ENCODE assay signal across 22 cellular contexts in genomic region chr16:66591018-66591417, GRCh38. TPM values are rescaled to one million over a fixed set of nuclear protein-coding genes. Genes with fewer than 3 reads are reported as not detected.
"Had no signal": no experiment of that assay in that cellular context is flagged by ENCODE, and none has a peak within 500 bp of the region (broad histone marks: within the 10 kb centered on the region; RNA-seq: fewer than 3 reads in every experiment).

No MANE protein-coding gene starts in this region.

- H3K36me3 ChIP-seq: esophagus squamous epithelium, heart right ventricle, left ventricle myocardium inferior, prostate gland, right atrium auricular region, suprapubic skin, transverse colon had no signal

- H3K4me3 ChIP-seq: body of pancreas, esophagus squamous epithelium, left ventricle myocardium inferior, prostate gland, right atrium auricular region, suprapubic skin, transverse colon had no signal

- H3K36me3 Mint-ChIP-seq: activated naive CD8-positive, alpha-beta T cell had no signal

- H3K27ac ChIP-seq: body of pancreas, esophagus squamous epithelium, heart right ventricle, left ventricle myocardium inferior, prostate gland, right atrium auricular region, suprapubic skin, transverse colon had no signal

- H3K27ac Mint-ChIP-seq: stimulated activated naive CD8-positive, alpha-beta T cell treated with anti-CD3 and anti-CD28 coated beads, Interleukin-15, amount 100 ng/mL, for 72 hours had no signal

- H3K27me3 ChIP-seq: body of pancreas, esophagus squamous epithelium, heart right ventricle, right atrium auricular region, suprapubic skin, transverse colon had no signal

- H3K9me3 Mint-ChIP-seq: activated T-cell treated with anti-CD3 and anti-CD28 coated beads, Interleukin-2, amount 50 U/mL, for 4 hours; effector memory CD8-positive, alpha-beta T cell; stimulated activated naive CD8-positive, alpha-beta T cell treated with anti-CD3 and anti-CD28 coated beads, Interleukin-15, amount 100 ng/mL, for 72 hours had no signal

- H3K27me3 Mint-ChIP-seq: activated naive CD8-positive, alpha-beta T cell; effector memory CD8-positive, alpha-beta T cell had no signal

- H3K9me3 ChIP-seq: body of pancreas, esophagus squamous epithelium, left ventricle myocardium inferior, prostate gland, right atrium auricular region, suprapubic skin, transverse colon had no signal

- ATAC-seq: body of pancreas, heart right ventricle had no signal

- DNase-seq: activated CD4-positive, alpha-beta T cell treated with anti-CD3 and anti-CD28 coated beads, Interleukin-2, amount 50 U/mL, for 1 hour; activated CD4-positive, CD25-positive, alpha-beta regulatory T cell; activated gamma-delta T cell; activated T-cell treated with anti-CD3 and anti-CD28 coated beads, Interleukin-2, amount 50 U/mL, for 4 hours; amygdala; body of pancreas; effector memory CD8-positive, alpha-beta T cell; esophagus squamous epithelium; heart right ventricle; kidney glomerular epithelial cell; left ventricle myocardium inferior; mammary epithelial cell; stimulated activated CD4-positive, alpha-beta T cell treated with anti-CD3 and anti-CD28 coated beads, Interleukin-2, amount 100 ng/mL, for 24 hours; stimulated activated naive CD8-positive, alpha-beta T cell treated with anti-CD3 and anti-CD28 coated beads, Interleukin-15, amount 100 ng/mL, for 72 hours; transverse colon had no signal

- H3K4me1 ChIP-seq: body of pancreas, prostate gland, right atrium auricular region, suprapubic skin, transverse colon had no signal

RNA-seq across cellular contexts. Expression of gene CMTM2, which starts 11.8 kb away (rescaled TPM):
- total RNA-seq: activated T-cell treated with anti-CD3 and anti-CD28 coated beads, Interleukin-2, amount 50 U/mL, for 4 hours; body of pancreas; dermis microvascular lymphatic vessel endothelial cell; esophagus squamous epithelium; left ventricle myocardium inferior; mammary epithelial cell; myocyte; right atrium auricular region; skeletal muscle tissue; suprapubic skin had no signal
- polyA plus RNA-seq: heart right ventricle had no signal

RNA-seq across cellular contexts. Expression of gene CMTM1, which starts 24.8 kb away (rescaled TPM):
- total RNA-seq: body of pancreas, skeletal muscle tissue had no signal
